ENCODE assay signal across 1 cellular context in genomic region chr15:30991301-30992072, GRCh38.
TF ChIP-seq lines count a peak whose summit lies in the region.

MTMR10 (minus strand) TSS chr15:30991628; CDS start chr15:30991506, 122 bp downstream.

TF ChIP-seq in HEK293, 187 proteins besides CTCF, POLR2A, EP300 and RAD21 (continued from another document and continues in another):
- 0 out of 2 replicates have a peak, but pooled peaks have one; percentile 9 for TF ChIP-seq ZNF423 (tag by site-specific recombination; IDR thresholded peaks at IDR 0.05)
- TF ChIP-seq BCL11A (tag by site-specific recombination; IDR thresholded peaks at IDR 0.05; ENCODE audit: low read depth), result no peak
- peak; percentile 53 for TF ChIP-seq ZBTB11 (tag by site-specific recombination; conservative IDR thresholded peaks at IDR 0.05; ENCODE audit: low read depth)
- peak; percentile 56 for TF ChIP-seq SP2 (tag by site-specific recombination; IDR thresholded peaks at IDR 0.05)
- TF ChIP-seq TRIM28 (IDR thresholded peaks at IDR 0.05; ENCODE audit: borderline replicate concordance, low read length), result no peak
- TF ChIP-seq, protein P1, sequence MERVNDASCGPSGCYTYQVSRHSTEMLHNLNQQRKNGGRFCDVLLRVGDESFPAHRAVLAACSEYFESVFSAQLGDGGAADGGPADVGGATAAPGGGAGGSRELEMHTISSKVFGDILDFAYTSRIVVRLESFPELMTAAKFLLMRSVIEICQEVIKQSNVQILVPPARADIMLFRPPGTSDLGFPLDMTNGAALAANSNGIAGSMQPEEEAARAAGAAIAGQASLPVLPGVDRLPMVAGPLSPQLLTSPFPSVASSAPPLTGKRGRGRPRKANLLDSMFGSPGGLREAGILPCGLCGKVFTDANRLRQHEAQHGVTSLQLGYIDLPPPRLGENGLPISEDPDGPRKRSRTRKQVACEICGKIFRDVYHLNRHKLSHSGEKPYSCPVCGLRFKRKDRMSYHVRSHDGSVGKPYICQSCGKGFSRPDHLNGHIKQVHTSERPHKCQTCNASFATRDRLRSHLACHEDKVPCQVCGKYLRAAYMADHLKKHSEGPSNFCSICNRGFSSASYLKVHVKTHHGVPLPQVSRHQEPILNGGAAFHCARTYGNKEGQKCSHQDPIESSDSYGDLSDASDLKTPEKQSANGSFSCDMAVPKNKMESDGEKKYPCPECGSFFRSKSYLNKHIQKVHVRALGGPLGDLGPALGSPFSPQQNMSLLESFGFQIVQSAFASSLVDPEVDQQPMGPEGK (tag by site-specific recombination; IDR thresholded peaks at IDR 0.05), result peak; percentile 40; the same call in 1 of the 2 replicates
- TF ChIP-seq ZNF837 (tag by site-specific recombination; IDR thresholded peaks at IDR 0.05), result no peak
- TF ChIP-seq, protein P2, sequence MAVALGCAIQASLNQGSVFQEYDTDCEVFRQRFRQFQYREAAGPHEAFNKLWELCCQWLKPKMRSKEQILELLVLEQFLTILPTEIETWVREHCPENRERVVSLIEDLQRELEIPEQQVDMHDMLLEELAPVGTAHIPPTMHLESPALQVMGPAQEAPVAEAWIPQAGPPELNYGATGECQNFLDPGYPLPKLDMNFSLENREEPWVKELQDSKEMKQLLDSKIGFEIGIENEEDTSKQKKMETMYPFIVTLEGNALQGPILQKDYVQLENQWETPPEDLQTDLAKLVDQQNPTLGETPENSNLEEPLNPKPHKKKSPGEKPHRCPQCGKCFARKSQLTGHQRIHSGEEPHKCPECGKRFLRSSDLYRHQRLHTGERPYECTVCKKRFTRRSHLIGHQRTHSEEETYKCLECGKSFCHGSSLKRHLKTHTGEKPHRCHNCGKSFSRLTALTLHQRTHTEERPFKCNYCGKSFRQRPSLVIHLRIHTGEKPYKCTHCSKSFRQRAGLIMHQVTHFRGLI (tag by site-specific recombination; IDR thresholded peaks at IDR 0.05), result no peak
- no peak for TF ChIP-seq ZSCAN16 (tag by site-specific recombination; IDR thresholded peaks at IDR 0.05)
- 0 out of 2 replicates have a peak, but pooled peaks have one; percentile 26 for TF ChIP-seq ZNF660 (tag by site-specific recombination; IDR thresholded peaks at IDR 0.05)
- peak; percentile 62 for TF ChIP-seq GLIS1 (tag by site-specific recombination; IDR thresholded peaks at IDR 0.05)
- TF ChIP-seq EGR2 (tag by site-specific recombination; IDR thresholded peaks at IDR 0.05; ENCODE audit: low read depth), result peak; percentile 36; the same call in 1 of the 2 replicates
- TF ChIP-seq, protein P3, sequence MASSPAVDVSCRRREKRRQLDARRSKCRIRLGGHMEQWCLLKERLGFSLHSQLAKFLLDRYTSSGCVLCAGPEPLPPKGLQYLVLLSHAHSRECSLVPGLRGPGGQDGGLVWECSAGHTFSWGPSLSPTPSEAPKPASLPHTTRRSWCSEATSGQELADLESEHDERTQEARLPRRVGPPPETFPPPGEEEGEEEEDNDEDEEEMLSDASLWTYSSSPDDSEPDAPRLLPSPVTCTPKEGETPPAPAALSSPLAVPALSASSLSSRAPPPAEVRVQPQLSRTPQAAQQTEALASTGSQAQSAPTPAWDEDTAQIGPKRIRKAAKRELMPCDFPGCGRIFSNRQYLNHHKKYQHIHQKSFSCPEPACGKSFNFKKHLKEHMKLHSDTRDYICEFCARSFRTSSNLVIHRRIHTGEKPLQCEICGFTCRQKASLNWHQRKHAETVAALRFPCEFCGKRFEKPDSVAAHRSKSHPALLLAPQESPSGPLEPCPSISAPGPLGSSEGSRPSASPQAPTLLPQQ (tag by site-specific recombination; IDR thresholded peaks at IDR 0.05), result 0 out of 2 replicates have a peak, but pooled peaks have one; percentile 31
- no peak for TF ChIP-seq ZNF121 (tag by site-specific recombination; IDR thresholded peaks at IDR 0.05)
- TF ChIP-seq TSHZ1 (tag by site-specific recombination; IDR thresholded peaks at IDR 0.05; ENCODE audit: borderline replicate concordance), result no peak
- TF ChIP-seq ZNF76 (tag by site-specific recombination; IDR thresholded peaks at IDR 0.05; ENCODE audit: borderline replicate concordance, low read depth), result peak; percentile 37; the same call in 1 of the 2 replicates
- TF ChIP-seq, protein P4, sequence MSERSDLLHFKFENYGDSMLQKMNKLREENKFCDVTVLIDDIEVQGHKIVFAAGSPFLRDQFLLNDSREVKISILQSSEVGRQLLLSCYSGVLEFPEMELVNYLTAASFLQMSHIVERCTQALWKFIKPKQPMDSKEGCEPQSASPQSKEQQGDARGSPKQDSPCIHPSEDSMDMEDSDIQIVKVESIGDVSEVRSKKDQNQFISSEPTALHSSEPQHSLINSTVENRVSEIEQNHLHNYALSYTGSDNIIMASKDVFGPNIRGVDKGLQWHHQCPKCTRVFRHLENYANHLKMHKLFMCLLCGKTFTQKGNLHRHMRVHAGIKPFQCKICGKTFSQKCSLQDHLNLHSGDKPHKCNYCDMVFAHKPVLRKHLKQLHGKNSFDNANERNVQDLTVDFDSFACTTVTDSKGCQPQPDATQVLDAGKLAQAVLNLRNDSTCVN (tag by site-specific recombination; optimal IDR thresholded peaks at IDR 0.05), result peak; percentile 80
- peak; percentile 82 for TF ChIP-seq GLIS2 (tag by site-specific recombination; IDR thresholded peaks at IDR 0.05)
- TF ChIP-seq KLF1 (tag by site-specific recombination; IDR thresholded peaks at IDR 0.05), result peak; percentile 64
- TF ChIP-seq, protein P5, sequence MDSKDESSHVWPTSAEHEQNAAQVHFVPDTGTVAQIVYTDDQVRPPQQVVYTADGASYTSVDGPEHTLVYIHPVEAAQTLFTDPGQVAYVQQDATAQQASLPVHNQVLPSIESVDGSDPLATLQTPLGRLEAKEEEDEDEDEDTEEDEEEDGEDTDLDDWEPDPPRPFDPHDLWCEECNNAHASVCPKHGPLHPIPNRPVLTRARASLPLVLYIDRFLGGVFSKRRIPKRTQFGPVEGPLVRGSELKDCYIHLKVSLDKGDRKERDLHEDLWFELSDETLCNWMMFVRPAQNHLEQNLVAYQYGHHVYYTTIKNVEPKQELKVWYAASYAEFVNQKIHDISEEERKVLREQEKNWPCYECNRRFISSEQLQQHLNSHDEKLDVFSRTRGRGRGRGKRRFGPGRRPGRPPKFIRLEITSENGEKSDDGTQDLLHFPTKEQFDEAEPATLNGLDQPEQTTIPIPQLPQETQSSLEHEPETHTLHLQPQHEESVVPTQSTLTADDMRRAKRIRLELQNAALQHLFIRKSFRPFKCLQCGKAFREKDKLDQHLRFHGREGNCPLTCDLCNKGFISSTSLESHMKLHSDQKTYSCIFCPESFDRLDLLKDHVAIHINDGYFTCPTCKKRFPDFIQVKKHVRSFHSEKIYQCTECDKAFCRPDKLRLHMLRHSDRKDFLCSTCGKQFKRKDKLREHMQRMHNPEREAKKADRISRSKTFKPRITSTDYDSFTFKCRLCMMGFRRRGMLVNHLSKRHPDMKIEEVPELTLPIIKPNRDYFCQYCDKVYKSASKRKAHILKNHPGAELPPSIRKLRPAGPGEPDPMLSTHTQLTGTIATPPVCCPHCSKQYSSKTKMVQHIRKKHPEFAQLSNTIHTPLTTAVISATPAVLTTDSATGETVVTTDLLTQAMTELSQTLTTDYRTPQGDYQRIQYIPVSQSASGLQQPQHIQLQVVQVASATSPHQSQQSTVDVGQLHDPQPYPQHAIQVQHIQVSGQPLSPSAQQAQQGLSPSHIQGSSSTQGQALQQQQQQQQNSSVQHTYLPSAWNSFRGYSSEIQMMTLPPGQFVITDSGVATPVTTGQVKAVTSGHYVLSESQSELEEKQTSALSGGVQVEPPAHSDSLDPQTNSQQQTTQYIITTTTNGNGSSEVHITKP (tag by site-specific recombination; IDR thresholded peaks at IDR 0.05), result peak; percentile 51; the same call in 1 of the 2 replicates
- TF ChIP-seq ZNF514 (tag by site-specific recombination; IDR thresholded peaks at IDR 0.05), result no peak
- TF ChIP-seq, protein P6, sequence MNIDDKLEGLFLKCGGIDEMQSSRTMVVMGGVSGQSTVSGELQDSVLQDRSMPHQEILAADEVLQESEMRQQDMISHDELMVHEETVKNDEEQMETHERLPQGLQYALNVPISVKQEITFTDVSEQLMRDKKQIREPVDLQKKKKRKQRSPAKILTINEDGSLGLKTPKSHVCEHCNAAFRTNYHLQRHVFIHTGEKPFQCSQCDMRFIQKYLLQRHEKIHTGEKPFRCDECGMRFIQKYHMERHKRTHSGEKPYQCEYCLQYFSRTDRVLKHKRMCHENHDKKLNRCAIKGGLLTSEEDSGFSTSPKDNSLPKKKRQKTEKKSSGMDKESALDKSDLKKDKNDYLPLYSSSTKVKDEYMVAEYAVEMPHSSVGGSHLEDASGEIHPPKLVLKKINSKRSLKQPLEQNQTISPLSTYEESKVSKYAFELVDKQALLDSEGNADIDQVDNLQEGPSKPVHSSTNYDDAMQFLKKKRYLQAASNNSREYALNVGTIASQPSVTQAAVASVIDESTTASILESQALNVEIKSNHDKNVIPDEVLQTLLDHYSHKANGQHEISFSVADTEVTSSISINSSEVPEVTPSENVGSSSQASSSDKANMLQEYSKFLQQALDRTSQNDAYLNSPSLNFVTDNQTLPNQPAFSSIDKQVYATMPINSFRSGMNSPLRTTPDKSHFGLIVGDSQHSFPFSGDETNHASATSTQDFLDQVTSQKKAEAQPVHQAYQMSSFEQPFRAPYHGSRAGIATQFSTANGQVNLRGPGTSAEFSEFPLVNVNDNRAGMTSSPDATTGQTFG (tag by site-specific recombination; IDR thresholded peaks at IDR 0.05; ENCODE audit: borderline replicate concordance), result no peak
- TF ChIP-seq ZNF701 (tag by site-specific recombination; IDR thresholded peaks at IDR 0.05), result no peak
- TF ChIP-seq ZBTB20 (tag by site-specific recombination; IDR thresholded peaks at IDR 0.05), result peak; percentile 82; the same call in 1 of the 2 replicates
- TF ChIP-seq ZIC2 (tag by site-specific recombination; IDR thresholded peaks at IDR 0.05), result peak; percentile 12; the same call in 1 of the 2 replicates
- TF ChIP-seq, protein P7, sequence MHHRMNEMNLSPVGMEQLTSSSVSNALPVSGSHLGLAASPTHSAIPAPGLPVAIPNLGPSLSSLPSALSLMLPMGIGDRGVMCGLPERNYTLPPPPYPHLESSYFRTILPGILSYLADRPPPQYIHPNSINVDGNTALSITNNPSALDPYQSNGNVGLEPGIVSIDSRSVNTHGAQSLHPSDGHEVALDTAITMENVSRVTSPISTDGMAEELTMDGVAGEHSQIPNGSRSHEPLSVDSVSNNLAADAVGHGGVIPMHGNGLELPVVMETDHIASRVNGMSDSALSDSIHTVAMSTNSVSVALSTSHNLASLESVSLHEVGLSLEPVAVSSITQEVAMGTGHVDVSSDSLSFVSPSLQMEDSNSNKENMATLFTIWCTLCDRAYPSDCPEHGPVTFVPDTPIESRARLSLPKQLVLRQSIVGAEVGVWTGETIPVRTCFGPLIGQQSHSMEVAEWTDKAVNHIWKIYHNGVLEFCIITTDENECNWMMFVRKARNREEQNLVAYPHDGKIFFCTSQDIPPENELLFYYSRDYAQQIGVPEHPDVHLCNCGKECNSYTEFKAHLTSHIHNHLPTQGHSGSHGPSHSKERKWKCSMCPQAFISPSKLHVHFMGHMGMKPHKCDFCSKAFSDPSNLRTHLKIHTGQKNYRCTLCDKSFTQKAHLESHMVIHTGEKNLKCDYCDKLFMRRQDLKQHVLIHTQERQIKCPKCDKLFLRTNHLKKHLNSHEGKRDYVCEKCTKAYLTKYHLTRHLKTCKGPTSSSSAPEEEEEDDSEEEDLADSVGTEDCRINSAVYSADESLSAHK (tag by site-specific recombination; IDR thresholded peaks at IDR 0.05), result no peak
- TF ChIP-seq ZFHX2 (tag by site-specific recombination; conservative IDR thresholded peaks at IDR 0.05), result peak; percentile 40; the same call in 1 of the 2 replicates
